2 cellular contexts compared by ENCODE assay signal in the genomic region with DNA sequence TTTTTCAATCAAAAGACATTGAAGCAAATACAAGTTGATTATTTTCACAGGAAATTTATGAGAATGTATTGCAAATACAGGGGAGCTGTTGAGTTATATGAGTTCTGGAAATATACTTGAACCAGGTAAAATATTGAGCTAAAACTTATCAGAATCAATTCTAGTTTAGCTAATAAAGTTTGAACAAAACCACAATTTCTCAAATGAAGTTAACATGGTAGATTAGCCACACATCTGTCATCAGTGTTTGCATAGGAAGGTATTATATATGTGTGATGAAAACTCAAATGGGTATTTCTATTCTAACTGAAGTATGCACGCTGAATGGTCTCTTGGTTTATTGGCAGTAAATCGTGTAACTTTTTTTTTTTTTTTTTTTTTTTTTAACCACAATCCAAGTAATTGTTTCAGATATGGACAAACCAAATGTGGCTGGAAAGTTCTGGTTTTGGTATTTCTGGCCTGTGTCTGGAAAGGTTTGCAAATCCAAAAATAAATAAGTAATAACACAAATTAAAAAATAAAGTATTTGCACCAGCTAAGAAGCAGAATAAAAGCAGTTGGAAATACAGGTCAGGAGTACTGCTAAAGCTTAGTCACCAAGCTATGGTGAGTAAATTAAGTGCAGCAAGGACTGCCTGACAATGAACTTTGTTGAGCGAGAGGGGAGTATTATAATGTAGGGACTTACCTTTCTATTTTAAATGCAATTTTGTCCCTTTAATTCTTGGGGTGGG.
TF ChIP-seq lines count a peak whose summit lies in the region.

No MANE protein-coding gene starts in this region.

TF ChIP-seq in GM23338, 12 proteins besides CTCF, POLR2A, EP300 and RAD21:
- TF ChIP-seq, protein P1, sequence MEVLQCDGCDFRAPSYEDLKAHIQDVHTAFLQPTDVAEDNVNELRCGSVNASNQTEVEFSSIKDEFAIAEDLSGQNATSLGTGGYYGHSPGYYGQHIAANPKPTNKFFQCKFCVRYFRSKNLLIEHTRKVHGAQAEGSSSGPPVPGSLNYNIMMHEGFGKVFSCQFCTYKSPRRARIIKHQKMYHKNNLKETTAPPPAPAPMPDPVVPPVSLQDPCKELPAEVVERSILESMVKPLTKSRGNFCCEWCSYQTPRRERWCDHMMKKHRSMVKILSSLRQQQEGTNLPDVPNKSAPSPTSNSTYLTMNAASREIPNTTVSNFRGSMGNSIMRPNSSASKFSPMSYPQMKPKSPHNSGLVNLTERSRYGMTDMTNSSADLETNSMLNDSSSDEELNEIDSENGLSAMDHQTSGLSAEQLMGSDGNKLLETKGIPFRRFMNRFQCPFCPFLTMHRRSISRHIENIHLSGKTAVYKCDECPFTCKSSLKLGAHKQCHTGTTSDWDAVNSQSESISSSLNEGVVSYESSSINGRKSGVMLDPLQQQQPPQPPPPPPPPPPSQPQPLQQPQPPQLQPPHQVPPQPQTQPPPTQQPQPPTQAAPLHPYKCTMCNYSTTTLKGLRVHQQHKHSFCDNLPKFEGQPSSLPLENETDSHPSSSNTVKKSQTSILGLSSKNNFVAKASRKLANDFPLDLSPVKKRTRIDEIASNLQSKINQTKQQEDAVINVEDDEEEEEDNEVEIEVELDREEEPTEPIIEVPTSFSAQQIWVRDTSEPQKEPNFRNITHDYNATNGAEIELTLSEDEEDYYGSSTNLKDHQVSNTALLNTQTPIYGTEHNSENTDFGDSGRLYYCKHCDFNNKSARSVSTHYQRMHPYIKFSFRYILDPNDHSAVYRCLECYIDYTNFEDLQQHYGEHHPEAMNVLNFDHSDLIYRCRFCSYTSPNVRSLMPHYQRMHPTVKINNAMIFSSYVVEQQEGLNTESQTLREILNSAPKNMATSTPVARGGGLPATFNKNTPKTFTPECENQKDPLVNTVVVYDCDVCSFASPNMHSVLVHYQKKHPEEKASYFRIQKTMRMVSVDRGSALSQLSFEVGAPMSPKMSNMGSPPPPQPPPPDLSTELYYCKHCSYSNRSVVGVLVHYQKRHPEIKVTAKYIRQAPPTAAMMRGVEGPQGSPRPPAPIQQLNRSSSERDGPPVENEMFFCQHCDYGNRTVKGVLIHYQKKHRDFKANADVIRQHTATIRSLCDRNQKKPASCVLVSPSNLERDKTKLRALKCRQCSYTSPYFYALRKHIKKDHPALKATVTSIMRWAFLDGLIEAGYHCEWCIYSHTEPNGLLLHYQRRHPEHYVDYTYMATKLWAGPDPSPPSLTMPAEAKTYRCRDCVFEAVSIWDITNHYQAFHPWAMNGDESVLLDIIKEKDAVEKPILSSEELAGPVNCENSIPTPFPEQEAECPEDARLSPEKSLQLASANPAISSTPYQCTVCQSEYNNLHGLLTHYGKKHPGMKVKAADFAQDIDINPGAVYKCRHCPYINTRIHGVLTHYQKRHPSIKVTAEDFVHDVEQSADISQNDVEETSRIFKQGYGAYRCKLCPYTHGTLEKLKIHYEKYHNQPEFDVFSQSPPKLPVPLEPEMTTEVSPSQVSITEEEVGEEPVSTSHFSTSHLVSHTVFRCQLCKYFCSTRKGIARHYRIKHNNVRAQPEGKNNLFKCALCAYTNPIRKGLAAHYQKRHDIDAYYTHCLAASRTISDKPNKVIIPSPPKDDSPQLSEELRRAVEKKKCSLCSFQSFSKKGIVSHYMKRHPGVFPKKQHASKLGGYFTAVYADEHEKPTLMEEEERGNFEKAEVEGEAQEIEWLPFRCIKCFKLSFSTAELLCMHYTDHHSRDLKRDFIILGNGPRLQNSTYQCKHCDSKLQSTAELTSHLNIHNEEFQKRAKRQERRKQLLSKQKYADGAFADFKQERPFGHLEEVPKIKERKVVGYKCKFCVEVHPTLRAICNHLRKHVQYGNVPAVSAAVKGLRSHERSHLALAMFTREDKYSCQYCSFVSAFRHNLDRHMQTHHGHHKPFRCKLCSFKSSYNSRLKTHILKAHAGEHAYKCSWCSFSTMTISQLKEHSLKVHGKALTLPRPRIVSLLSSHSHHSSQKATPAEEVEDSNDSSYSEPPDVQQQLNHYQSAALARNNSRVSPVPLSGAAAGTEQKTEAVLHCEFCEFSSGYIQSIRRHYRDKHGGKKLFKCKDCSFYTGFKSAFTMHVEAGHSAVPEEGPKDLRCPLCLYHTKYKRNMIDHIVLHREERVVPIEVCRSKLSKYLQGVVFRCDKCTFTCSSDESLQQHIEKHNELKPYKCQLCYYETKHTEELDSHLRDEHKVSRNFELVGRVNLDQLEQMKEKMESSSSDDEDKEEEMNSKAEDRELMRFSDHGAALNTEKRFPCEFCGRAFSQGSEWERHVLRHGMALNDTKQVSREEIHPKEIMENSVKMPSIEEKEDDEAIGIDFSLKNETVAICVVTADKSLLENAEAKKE (CRISPR knock-in tag; IDR thresholded peaks at IDR 0.05), result no peak
- TF ChIP-seq POLR2AphosphoS5 (IDR thresholded peaks at IDR 0.05; ENCODE audit: low read depth) (no peak), NANOG (IDR thresholded peaks at IDR 0.05; ENCODE audit: borderline replicate concordance) (no peak), ZNF331 (CRISPR knock-in tag; IDR thresholded peaks at IDR 0.05; ENCODE audit: low read depth) (no peak)

TF ChIP-seq in K562, 482 proteins besides CTCF, POLR2A, EP300 and RAD21:
- TF ChIP-seq, protein P2, sequence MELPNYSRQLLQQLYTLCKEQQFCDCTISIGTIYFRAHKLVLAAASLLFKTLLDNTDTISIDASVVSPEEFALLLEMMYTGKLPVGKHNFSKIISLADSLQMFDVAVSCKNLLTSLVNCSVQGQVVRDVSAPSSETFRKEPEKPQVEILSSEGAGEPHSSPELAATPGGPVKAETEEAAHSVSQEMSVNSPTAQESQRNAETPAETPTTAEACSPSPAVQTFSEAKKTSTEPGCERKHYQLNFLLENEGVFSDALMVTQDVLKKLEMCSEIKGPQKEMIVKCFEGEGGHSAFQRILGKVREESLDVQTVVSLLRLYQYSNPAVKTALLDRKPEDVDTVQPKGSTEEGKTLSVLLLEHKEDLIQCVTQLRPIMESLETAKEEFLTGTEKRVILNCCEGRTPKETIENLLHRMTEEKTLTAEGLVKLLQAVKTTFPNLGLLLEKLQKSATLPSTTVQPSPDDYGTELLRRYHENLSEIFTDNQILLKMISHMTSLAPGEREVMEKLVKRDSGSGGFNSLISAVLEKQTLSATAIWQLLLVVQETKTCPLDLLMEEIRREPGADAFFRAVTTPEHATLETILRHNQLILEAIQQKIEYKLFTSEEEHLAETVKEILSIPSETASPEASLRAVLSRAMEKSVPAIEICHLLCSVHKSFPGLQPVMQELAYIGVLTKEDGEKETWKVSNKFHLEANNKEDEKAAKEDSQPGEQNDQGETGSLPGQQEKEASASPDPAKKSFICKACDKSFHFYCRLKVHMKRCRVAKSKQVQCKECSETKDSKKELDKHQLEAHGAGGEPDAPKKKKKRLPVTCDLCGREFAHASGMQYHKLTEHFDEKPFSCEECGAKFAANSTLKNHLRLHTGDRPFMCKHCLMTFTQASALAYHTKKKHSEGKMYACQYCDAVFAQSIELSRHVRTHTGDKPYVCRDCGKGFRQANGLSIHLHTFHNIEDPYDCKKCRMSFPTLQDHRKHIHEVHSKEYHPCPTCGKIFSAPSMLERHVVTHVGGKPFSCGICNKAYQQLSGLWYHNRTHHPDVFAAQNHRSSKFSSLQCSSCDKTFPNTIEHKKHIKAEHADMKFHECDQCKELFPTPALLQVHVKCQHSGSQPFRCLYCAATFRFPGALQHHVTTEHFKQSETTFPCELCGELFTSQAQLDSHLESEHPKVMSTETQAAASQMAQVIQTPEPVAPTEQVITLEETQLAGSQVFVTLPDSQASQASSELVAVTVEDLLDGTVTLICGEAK (IDR thresholded peaks at IDR 0.05), result peak; percentile 89
- TF ChIP-seq, protein P2 (CRISPR knock-in tag; IDR thresholded peaks at IDR 0.05), result peak; percentile 81
- TF ChIP-seq, protein P3, sequence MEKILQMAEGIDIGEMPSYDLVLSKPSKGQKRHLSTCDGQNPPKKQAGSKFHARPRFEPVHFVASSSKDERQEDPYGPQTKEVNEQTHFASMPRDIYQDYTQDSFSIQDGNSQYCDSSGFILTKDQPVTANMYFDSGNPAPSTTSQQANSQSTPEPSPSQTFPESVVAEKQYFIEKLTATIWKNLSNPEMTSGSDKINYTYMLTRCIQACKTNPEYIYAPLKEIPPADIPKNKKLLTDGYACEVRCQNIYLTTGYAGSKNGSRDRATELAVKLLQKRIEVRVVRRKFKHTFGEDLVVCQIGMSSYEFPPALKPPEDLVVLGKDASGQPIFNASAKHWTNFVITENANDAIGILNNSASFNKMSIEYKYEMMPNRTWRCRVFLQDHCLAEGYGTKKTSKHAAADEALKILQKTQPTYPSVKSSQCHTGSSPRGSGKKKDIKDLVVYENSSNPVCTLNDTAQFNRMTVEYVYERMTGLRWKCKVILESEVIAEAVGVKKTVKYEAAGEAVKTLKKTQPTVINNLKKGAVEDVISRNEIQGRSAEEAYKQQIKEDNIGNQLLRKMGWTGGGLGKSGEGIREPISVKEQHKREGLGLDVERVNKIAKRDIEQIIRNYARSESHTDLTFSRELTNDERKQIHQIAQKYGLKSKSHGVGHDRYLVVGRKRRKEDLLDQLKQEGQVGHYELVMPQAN (IDR thresholded peaks at IDR 0.05; ENCODE audit: borderline replicate concordance), result no peak
- peak; percentile 73 for TF ChIP-seq ZNF384 (IDR thresholded peaks at IDR 0.05; ENCODE audit: low read depth, low read length)
